8 cellular contexts compared by ENCODE assay signal in the genomic region with DNA sequence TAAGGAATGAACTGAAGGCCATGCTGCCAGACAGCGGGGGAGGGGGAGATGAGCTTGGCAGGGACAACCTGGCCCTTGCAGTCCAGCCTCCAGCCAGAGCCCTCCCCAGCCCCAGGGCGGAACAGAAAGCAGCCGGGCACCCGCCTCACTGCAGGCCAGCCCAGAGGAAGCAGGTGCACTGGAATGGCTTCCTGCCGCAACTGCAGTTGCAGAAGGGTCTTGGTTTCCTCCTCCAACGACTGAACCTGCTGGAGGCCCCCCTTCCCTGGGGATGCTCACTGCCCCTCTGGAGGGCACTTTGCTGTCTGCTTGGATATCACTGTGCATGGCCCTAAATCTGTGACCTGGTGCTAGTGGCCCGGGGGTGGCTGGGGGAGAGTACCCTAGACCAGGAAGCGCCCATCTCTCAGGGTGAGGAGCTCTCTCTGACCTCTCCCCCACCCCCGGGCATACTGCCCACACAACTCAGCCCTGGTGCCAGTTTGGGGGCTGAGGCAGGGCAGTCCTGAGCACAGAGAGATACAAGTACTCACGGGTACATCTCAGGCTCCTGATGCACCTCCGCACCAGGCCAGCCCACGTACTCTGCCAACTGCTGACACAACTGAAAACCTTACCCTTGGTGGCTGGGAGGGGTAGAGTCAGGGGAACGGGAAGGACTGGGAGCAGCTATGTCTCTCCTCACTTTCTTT. TPM values are rescaled to one million over a fixed set of nuclear protein-coding genes. Genes with fewer than 3 reads are reported as not detected.
DNase-seq lines count a peak whose midpoint lies in the region; ATAC-seq and TF ChIP-seq lines count a peak whose summit lies in the region.

No MANE protein-coding gene starts in this region.

- peak; percentile 72 for DNase-seq in activated CD4-positive, alpha-beta T cell treated with anti-CD3 and anti-CD28 coated beads for 36 hours
- DNase-seq in activated CD4-positive, alpha-beta T cell treated with anti-CD3 and anti-CD28 coated beads for 1 hour: no peak
- DNase-seq in RPMI8226: peak; percentile 85
- peak; percentile 39 for DNase-seq in endothelial cell (ENCODE audit: low spot score)
- peak in 2 of 5 donors; percentile 53 to 64 for DNase-seq in ovary
- no peak for DNase-seq in cortex of kidney (lab: John Stamatoyannopoulos, UW)
- DNase-seq in effector CD4-positive, alpha-beta T cell: no peak

- no peaks in the 10 kb centered on the region for H3K36me3 ChIP-seq in ovary

- H3K27me3 ChIP-seq in ovary: no peaks in the 10 kb centered on the region

- H3K4me1 ChIP-seq in ovary (ENCODE audit: insufficient read depth): peaks cover 11% of the 10 kb centered on the region

- peak overlapping the region; percentile 97 for H3K27ac Mint-ChIP-seq in activated CD4-positive, alpha-beta T cell treated with anti-CD3 and anti-CD28 coated beads for 36 hours
- no peak overlapping the region for H3K27ac Mint-ChIP-seq in endothelial cell (ENCODE audit: unreplicated experiment)

- H3K4me1 Mint-ChIP-seq in activated CD4-positive, alpha-beta T cell treated with anti-CD3 and anti-CD28 coated beads for 36 hours: peaks cover 73% of the 10 kb centered on the region
- H3K4me1 Mint-ChIP-seq in endothelial cell (ENCODE audit: unreplicated experiment): peaks cover 34% of the 10 kb centered on the region

- H3K27ac ChIP-seq in ovary: peak overlapping the region; percentile 66 to 73

- WGBS in ovary, 3 donors: 45 to 63% (median 57%) methylated on average over 12 to 13 of the region's 13 CpGs

- TF ChIP-seq EP300 in ovary (IDR thresholded peaks at IDR 0.05): no peak

- no peaks in the 10 kb centered on the region for H3K27me3 Mint-ChIP-seq in activated CD4-positive, alpha-beta T cell treated with anti-CD3 and anti-CD28 coated beads for 36 hours
- H3K27me3 Mint-ChIP-seq in endothelial cell (ENCODE audit: unreplicated experiment): peaks cover 8% of the 10 kb centered on the region

- POLR2A ChIA-PET in activated CD4-positive, alpha-beta T cell treated with anti-CD3 and anti-CD28 coated beads for 36 hours (lab: Charles Lee): interaction anchor here (0.6 to 1.8 kb wide), 3 partner anchors 11 to 155 kb away, joined by 3 to 7 read pairs (median 7); partner anchors contain the start of gene NUFIP2

- no peaks in the 10 kb centered on the region for H3K9me3 Mint-ChIP-seq in activated CD4-positive, alpha-beta T cell treated with anti-CD3 and anti-CD28 coated beads for 36 hours (ENCODE audit: low read depth)
- no peaks in the 10 kb centered on the region for H3K9me3 Mint-ChIP-seq in endothelial cell (ENCODE audit: unreplicated experiment)

- no peaks in the 10 kb centered on the region for H3K9me3 ChIP-seq in ovary

- TF ChIP-seq CTCF in endothelial cell (IDR thresholded peaks at IDR 0.05; ENCODE audit: unreplicated experiment) (no peak), ovary (IDR thresholded peaks at IDR 0.05) (no peak)

- TF ChIP-seq POLR2A in ovary (IDR thresholded peaks at IDR 0.05): no peak

- CTCF ChIA-PET in activated CD4-positive, alpha-beta T cell treated with anti-CD3 and anti-CD28 coated beads for 36 hours (lab: Charles Lee): interaction anchor here (0.5 to 21.7 kb wide), 6 partner anchors 9 to 373 kb away, joined by 3 to 300 read pairs (median 42); partner anchors contain the start of gene MYO18A

- peaks cover 2% of the 10 kb centered on the region for H3K36me3 Mint-ChIP-seq in activated CD4-positive, alpha-beta T cell treated with anti-CD3 and anti-CD28 coated beads for 36 hours (ENCODE audit: low read depth)
- H3K36me3 Mint-ChIP-seq in endothelial cell (ENCODE audit: low read depth, unreplicated experiment): no peaks in the 10 kb centered on the region

- no peak overlapping the region for H3K4me3 ChIP-seq in ovary

- H3K4me3 Mint-ChIP-seq in activated CD4-positive, alpha-beta T cell treated with anti-CD3 and anti-CD28 coated beads for 36 hours: peak overlapping the region; percentile 89
- H3K4me3 Mint-ChIP-seq in endothelial cell (ENCODE audit: unreplicated experiment): peak overlapping the region; percentile 52

- intact Hi-C loops in activated CD4-positive, alpha-beta T cell treated with anti-CD3 and anti-CD28 coated beads for 36 hours (cut with DNase I, micrococcal nuclease): loop anchor here (1.0 to 5.0 kb wide), 5 partner anchors 14 to 428 kb away; partner anchors contain the start of genes ABHD15 (in 1 of the 2), FLOT2 (in 1 of the 2), NEK8 (in 1 of the 2) and TP53I13 (in 1 of the 2)
- intact Hi-C loops in ovary (cut with DNase I): no loop called here

- peak; percentile 14 for ATAC-seq in activated CD4-positive, alpha-beta T cell treated with anti-CD3 and anti-CD28 coated beads for 36 hours
- no peak for ATAC-seq in HG02852 (IDR thresholded peaks at IDR 0.05; ENCODE audit: unreplicated experiment)

RNA-seq across cellular contexts. Expression of gene MYO18A, which starts 41.1 kb away (rescaled TPM):
- total RNA-seq in activated CD4-positive, alpha-beta T cell treated with anti-CD3 and anti-CD28 coated beads for 36 hours: 10 to 100 TPM; 31.9 to 38.2 TPM
- 79.9 TPM for total RNA-seq in endothelial cell (ENCODE audit: unreplicated experiment)
- 10 to 100 TPM; 23.0 to 53.9 (median 35.3) TPM for total RNA-seq in ovary
- 10 to 100 TPM; 24.2 to 30.9 TPM for polyA plus RNA-seq in ovary

Comparison
In these comparisons a context has a peak if more than half of its experiments do, and no peak if none do; other contexts are left out.
1. DNase-seq: peak in activated CD4-positive, alpha-beta T cell treated with anti-CD3 and anti-CD28 coated beads for 36 hours (single experiment), RPMI8226 (single experiment) and endothelial cell (single experiment); none in activated CD4-positive, alpha-beta T cell treated with anti-CD3 and anti-CD28 coated beads for 1 hour (single experiment), cortex of kidney (single experiment) and effector CD4-positive, alpha-beta T cell (single experiment).
2. intact Hi-C loops: an anchor here in activated CD4-positive, alpha-beta T cell treated with anti-CD3 and anti-CD28 coated beads for 36 hours (1.0 to 5.0 kb wide); none called in ovary.